In genomic region chr2:74246496-74247195, GRCh38 we compare ENCODE assay signal across 25 cellular contexts. TPM values are rescaled to one million over a fixed set of nuclear protein-coding genes. Genes with fewer than 3 reads are reported as not detected.
DNase-seq lines count a peak whose midpoint lies in the region; ATAC-seq, FAIRE-seq and TF ChIP-seq lines count a peak whose summit lies in the region.
"Had no signal": no experiment of that assay in that cellular context is flagged by ENCODE, and none has a peak within 500 bp of the region (broad histone marks: within the 10 kb centered on the region; RNA-seq: fewer than 3 reads in every experiment).

No MANE protein-coding gene starts in this region.

- no peaks in the 10 kb centered on the region for H3K9me3 ChIP-seq in BLaER1 treated with 17β-estradiol and CSF1 and Interleukin-3, amounts not matched to agents 10 nM and 100 nM (replicated peaks in 1 of 11)
- H3K9me3 ChIP-seq in K562 (replicated peaks; ENCODE audit: control insufficient read depth, insufficient read depth, low read depth, low read length) (no peaks in the 10 kb centered on the region), H1 (ENCODE audit: insufficient read depth in 2 of 2, low read depth in 1 of 2, low read length in 1 of 2) (no peaks in the 10 kb centered on the region), Karpas-422 (ENCODE audit: low read length) (no peaks in the 10 kb centered on the region)
- H3K9me3 ChIP-seq: A549, BE2C, HAP-1 had no signal

- peak overlapping the region in 2 of 11 experiments; percentile 6 to 29; a peak in 2 of 22 replicates for H3K27ac ChIP-seq in BLaER1 treated with 17β-estradiol and CSF1 and Interleukin-3, amounts not matched to agents 10 nM and 100 nM
- H3K27ac ChIP-seq in K562 (ENCODE audit: extremely low read depth, low read depth, low read length) (no peak overlapping the region), H1 (ENCODE audit: low read depth, low read length) (no peak overlapping the region), Karpas-422 (ENCODE audit: low read length) (no peak overlapping the region)
- H3K27ac ChIP-seq: A549 had no signal

- POLR2A ChIA-PET in K562 (lab: Yijun Ruan, JAX) (interaction anchor here (0.5 to 0.6 kb wide), 4 partner anchors 87 to 509 kb away, joined by 3 to 5 read pairs (median 4); partner anchors contain the start of gene TPRKB), H1 (lab: Charles Lee; ENCODE audit: partially characterized antibody) (interaction anchor here (0.9 to 2.1 kb wide), 4 partner anchors 19 to 48 kb away, joined by 4 to 8 read pairs (median 5); partner anchors contain the start of gene MTHFD2)

- H2AFZ ChIP-seq in K562 (ENCODE audit: low read depth, low read length) = no peak overlapping the region
- H2AFZ ChIP-seq in H1 (ENCODE audit: low read length) = no peak overlapping the region
- no peak overlapping the region for H2AFZ ChIP-seq in Karpas-422 (ENCODE audit: low read length)
- H2AFZ ChIP-seq: GM23338 had no signal

- H3K9me1 ChIP-seq in K562 (ENCODE audit: control insufficient read depth, insufficient read depth, low read length) = no peaks in the 10 kb centered on the region

- TF ChIP-seq RAD21 in K562 (CRISPR knock-in tag; conservative IDR thresholded peaks at IDR 0.05 in 1 of 2, IDR thresholded peaks at IDR 0.05 in 1 of 2) (no peak), H1 (IDR thresholded peaks at IDR 0.05 in 1 of 2, conservative IDR thresholded peaks at IDR 0.05 in 1 of 2; ENCODE audit: low read depth in 2 of 2, low read length in 2 of 2) (no peak)

- H3K79me2 ChIP-seq in K562 (ENCODE audit: control insufficient read depth, insufficient read depth, low read length) (no peaks in the 10 kb centered on the region), H1 (ENCODE audit: control insufficient read depth in 1 of 2, insufficient read depth in 2 of 2, low read length in 2 of 2) (no peaks in the 10 kb centered on the region), Karpas-422 (ENCODE audit: low read length) (no peaks in the 10 kb centered on the region)

- H3K4ac ChIP-seq in H1 (replicated peaks; ENCODE audit: insufficient read length, low read depth, low read length) = no peak overlapping the region

- TF ChIP-seq POLR2A in K562 (conservative IDR thresholded peaks at IDR 0.05) (no peak), H1 (IDR thresholded peaks at IDR 0.05; ENCODE audit: control extremely low read depth in 1 of 2, low read depth in 2 of 2, low read length in 2 of 2) (no peak)

- no peak for TF ChIP-seq CTCF in K562 (IDR thresholded peaks at IDR 0.05 in 2 of 3, conservative IDR thresholded peaks at IDR 0.05 in 1 of 3; ENCODE audit: insufficient read depth in 2 of 3, low read depth in 1 of 3, low read length in 3 of 3)
- no peak for TF ChIP-seq CTCF in H1 (IDR thresholded peaks at IDR 0.05; ENCODE audit: control extremely low read depth in 1 of 3, insufficient read depth in 1 of 3, low read depth in 1 of 3, low read length in 3 of 3)

- no peaks in the 10 kb centered on the region for H4K20me1 ChIP-seq in BLaER1 treated with 17β-estradiol and CSF1 and Interleukin-3, amounts not matched to agents 10 nM and 100 nM
- 0 out of 2 replicates have a peak, but pooled peaks cover 6% of the 10 kb centered on the region for H4K20me1 ChIP-seq in K562 (replicated peaks; ENCODE audit: control insufficient read depth, insufficient read depth, low read length)
- no peaks in the 10 kb centered on the region for H4K20me1 ChIP-seq in H1 (replicated peaks in 1 of 2; ENCODE audit: control insufficient read depth in 1 of 2, insufficient read depth in 2 of 2, low read length in 2 of 2)
- H4K20me1 ChIP-seq in Karpas-422 (ENCODE audit: insufficient read depth, low read depth, low read length) = no peaks in the 10 kb centered on the region

- FAIRE-seq in K562 (lab: Jason Lieb, UNC) (no peak), H1 (lab: Jason Lieb, UNC) (no peak)
- FAIRE-seq: A549, GM12891, GM18507, H54 had no signal

- H3K23ac ChIP-seq in H1 (ENCODE audit: insufficient read length) = no peak overlapping the region

- TF ChIP-seq EP300 in K562 (IDR thresholded peaks at IDR 0.05; ENCODE audit: low read length) (no peak), H1 (IDR thresholded peaks at IDR 0.05; ENCODE audit: borderline replicate concordance in 1 of 2, low read depth in 2 of 2, low read length in 2 of 2) (no peak)

- DNase-seq in K562 (ENCODE audit: extremely low read depth in 1 of 4, low spot score in 3 of 4) (no peak), H1 (ENCODE audit: low read depth in 1 of 2, low spot score in 2 of 2) (no peak), posterior vena cava (ENCODE audit: low spot score) (peak; percentile 70), Karpas-422 (no peak), RKO (ENCODE audit: low spot score) (no peak), head of caudate nucleus (no peak)
- DNase-seq: 8988T; ACHN; AML-193; BE2C; C1 segment of cervical spinal cord; Calu3; CD4-positive, alpha-beta memory T cell; COR-L47; DMS53; DMS79 treated with DMSO at 0.1 percent for 48 hours; GF-D8; HFFc6 had no signal

- H3K23me2 ChIP-seq in H1 (ENCODE audit: low read depth, low read length) = no peaks in the 10 kb centered on the region; the same call in 1 of the 2 replicates

- no peak overlapping the region for H3K14ac ChIP-seq in H1 (ENCODE audit: insufficient read length)

- H4K91ac ChIP-seq in H1 (replicated peaks; ENCODE audit: insufficient read length, low read length) = no peak overlapping the region

- H2BK120ac ChIP-seq in H1 (replicated peaks; ENCODE audit: low read depth, low read length) = no peak overlapping the region

- H2BK20ac ChIP-seq in H1 (ENCODE audit: low read length) = no peak overlapping the region

- CTCF ChIA-PET in K562 (lab: Yijun Ruan, JAX; ENCODE audit: low intra/inter-chr PET ratio) = no interaction called here
- CTCF ChIA-PET in H1 (lab: Charles Lee; ENCODE audit: partially characterized antibody) = interaction anchor here (0.8 to 2.6 kb wide), 6 partner anchors 15 to 154 kb away, joined by 3 to 7 read pairs (median 4); no protein-coding TSS in a partner anchor

- no peak overlapping the region for H3K9ac ChIP-seq in BLaER1 treated with 17β-estradiol and CSF1 and Interleukin-3, amounts not matched to agents 10 nM and 100 nM
- H3K9ac ChIP-seq in K562 (ENCODE audit: insufficient read depth in 1 of 2, low read depth in 2 of 2, low read length in 2 of 2) (no peak overlapping the region), H1 (replicated peaks in 1 of 4; ENCODE audit: extremely low read depth in 1 of 4, low read depth in 3 of 4, low read length in 3 of 4) (no peak overlapping the region), Karpas-422 (ENCODE audit: low read length) (no peak overlapping the region)

- H3K18ac ChIP-seq in H1 (ENCODE audit: extremely low read depth, low read length) = no peak overlapping the region

- no peak overlapping the region for H2AK5ac ChIP-seq in H1 (ENCODE audit: low read depth, low read length)

- ATAC-seq in K562 = peak; percentile 31; the same call in 1 of the 3 replicates
- ATAC-seq: A549, GM23338 had no signal

- intact Hi-C loops in K562 (cut with micrococcal nuclease) = no loop called here
- intact Hi-C loops in posterior vena cava (cut with DNase I) = loop anchor here in 1 of 2 donors (10.0 kb wide), 1 partner anchor 88 kb away; no protein-coding TSS in a partner anchor
- intact Hi-C loops in head of caudate nucleus (cut with DNase I) = no loop called here

- peak overlapping the region; percentile 42; the same call in 1 of the 2 replicates for H4K8ac ChIP-seq in H1 (ENCODE audit: extremely low read depth, insufficient read depth, low read length)

- no peaks in the 10 kb centered on the region for H3K79me1 ChIP-seq in H1 (ENCODE audit: low read depth, low read length)

- no peak overlapping the region for H3K56ac ChIP-seq in H1 (replicated peaks; ENCODE audit: insufficient read length, low read depth, low read length)

- 15% methylated on average over 14 of the region's 14 CpGs for WGBS in K562 (ENCODE audit: insufficient coverage, low coverage, missing lambda C conversion rate)
- 92% methylated on average over 14 of the region's 14 CpGs; no CpG with 5 or more reads in 1 of the 2 experiments for WGBS in H1 (ENCODE audit: extremely low coverage in 1 of 2, insufficient coverage in 1 of 2, insufficient read length in 1 of 2, insufficient replicate concordance in 2 of 2, low coverage in 1 of 2, low lambda C conversion rate in 2 of 2, missing lambda C conversion rate in 1 of 2), 2 experiments

- no peak overlapping the region for H2BK5ac ChIP-seq in H1 (ENCODE audit: low read depth, low read length)

- H2BK12ac ChIP-seq in H1 (ENCODE audit: low read depth, low read length) = no peak overlapping the region

- BruUV-seq in K562 (replicated peaks; lab: Mats Ljungman, UMichigan) = no TSS peak

- H2BK15ac ChIP-seq in H1 (ENCODE audit: low read length) = no peak overlapping the region

- no peak overlapping the region for H3K4me3 ChIP-seq in BLaER1 treated with 17β-estradiol and CSF1 and Interleukin-3, amounts not matched to agents 10 nM and 100 nM
- H3K4me3 ChIP-seq in K562 = no peak overlapping the region
- no peak overlapping the region for H3K4me3 ChIP-seq in H1 (ENCODE audit: extremely low read depth in 1 of 4, insufficient read depth in 2 of 4, low read depth in 3 of 4, low read length in 4 of 4)
- H3K4me3 ChIP-seq in Karpas-422 (ENCODE audit: low read length) = no peak overlapping the region
- H3K4me3 ChIP-seq: A549, GM23338, HAP-1 had no signal

- H3K4me1 ChIP-seq in BLaER1 treated with 17β-estradiol and CSF1 and Interleukin-3, amounts not matched to agents 10 nM and 100 nM = peaks cover 10 to 17% (median 15%) of the 10 kb centered on the region in 10 experiments
- peaks cover 4 to 6% of the 10 kb centered on the region in 2 experiments; a peak in 2 of 5 replicates for H3K4me1 ChIP-seq in K562 (replicated peaks in 1 of 2; ENCODE audit: control insufficient read depth in 2 of 2, insufficient read depth in 2 of 2, low read length in 2 of 2)
- no peaks in the 10 kb centered on the region for H3K4me1 ChIP-seq in H1 (replicated peaks in 1 of 4; ENCODE audit: control insufficient read depth in 3 of 4, insufficient read depth in 4 of 4, low read length in 3 of 4)
- peaks cover 7% of the 10 kb centered on the region for H3K4me1 ChIP-seq in Karpas-422 (ENCODE audit: low read length)
- H3K4me1 ChIP-seq: A549, BE2C, HAP-1 had no signal

- in situ Hi-C loops in K562 (cut with MboI) = no loop called here

- H3K9me2 ChIP-seq in Karpas-422 (replicated peaks; ENCODE audit: insufficient read depth, low read length) = no peaks in the 10 kb centered on the region

- no peaks in the 10 kb centered on the region for H3K27me3 ChIP-seq in BLaER1 treated with 17β-estradiol and CSF1 and Interleukin-3, amounts not matched to agents 10 nM and 100 nM
- H3K27me3 ChIP-seq in K562 (ENCODE audit: control insufficient read depth in 2 of 2, insufficient read depth in 2 of 2, low read length in 2 of 2) (peaks cover 0 to 16% of the 10 kb centered on the region in 2 experiments; a peak in 2 of 5 replicates), H1 (replicated peaks in 1 of 4; ENCODE audit: control insufficient read depth in 3 of 4, extremely low read depth in 1 of 4, insufficient read depth in 3 of 4, low read length in 3 of 4) (no peaks in the 10 kb centered on the region; a peak in 2 of 7 replicates), Karpas-422 (ENCODE audit: low read length) (no peaks in the 10 kb centered on the region)
- H3K27me3 ChIP-seq: BE2C had no signal

- peak overlapping the region in 10 of 11 experiments; percentile 22 to 69 (median 38); a peak in 18 of 22 replicates for H3K4me2 ChIP-seq in BLaER1 treated with 17β-estradiol and CSF1 and Interleukin-3, amounts not matched to agents 10 nM and 100 nM
- H3K4me2 ChIP-seq in K562 (ENCODE audit: insufficient read depth, low read length) = no peak overlapping the region
- no peak overlapping the region for H3K4me2 ChIP-seq in H1 (ENCODE audit: insufficient read depth in 1 of 2, low read depth in 2 of 2, low read length in 2 of 2)
- no peak overlapping the region for H3K4me2 ChIP-seq in Karpas-422 (ENCODE audit: low read depth, low read length, poor library complexity, severe bottlenecking)
- H3K4me2 ChIP-seq: A549, GM23338 had no signal

- H4K5ac ChIP-seq in H1 (ENCODE audit: insufficient read length, low read depth, low read length) = no peak overlapping the region

- H3K36me3 ChIP-seq in BLaER1 treated with 17β-estradiol and CSF1 and Interleukin-3, amounts not matched to agents 10 nM and 100 nM = no peaks in the 10 kb centered on the region
- H3K36me3 ChIP-seq in K562 (ENCODE audit: control insufficient read depth, insufficient read depth, low read length) (no peaks in the 10 kb centered on the region), H1 (ENCODE audit: control insufficient read depth in 2 of 4, insufficient read depth in 4 of 4, low read length in 3 of 4) (no peaks in the 10 kb centered on the region), Karpas-422 (ENCODE audit: insufficient read depth, low read length) (no peaks in the 10 kb centered on the region)
- H3K36me3 ChIP-seq: BE2C, HAP-1 had no signal

RNA-seq across cellular contexts. Expression of gene MTHFD2, which starts 48.2 kb away (rescaled TPM):
- total RNA-seq in K562 (2011; cell fraction: chromatin; rRNA removed; ENCODE audit: low replicate concordance) = 103 and 165 TPM in 2 replicates
- total RNA-seq in K562 (2011; cell fraction: nucleolus; rRNA removed) = 57.2 and 63.5 TPM in 2 replicates
- total RNA-seq in K562 (2011; cell fraction: nucleoplasm; rRNA removed) = 91.3 and 130 TPM in 2 replicates
- total RNA-seq in K562 (2014; rRNA removed) (145 and 160 TPM in 2 replicates), K562 (2014; rRNA removed; fragmentation: Illumina TruSeq; extraction: Trizol) (234 and 297 TPM in 2 replicates), K562 (2015; rRNA removed; fragmentation: Illumina TruSeq; extraction: Trizol) (110 and 113 TPM in 2 replicates), K562 (2021) (238 and 255 TPM in 2 replicates), posterior vena cava (100 to 1,000 TPM in 1 of 2 donors, 10 to 100 TPM in 1; 83.7 to 101 TPM)
- polyA plus RNA-seq in K562 (2011; rRNA removed) (219 and 308 TPM in 2 replicates), K562 (2014; fragmentation: Illumina TruSeq; extraction: Trizol) (175 and 209 TPM in 2 replicates), K562 (2014; fragmentation: Nextera tagmentation; extraction: Ambion mirVana) (100 to 1,000 TPM; 476 to 520 TPM), K562 (2014; rRNA removed) (218 and 221 TPM in 2 replicates), H1 (2011; rRNA removed) (99.2 and 99.5 TPM in 2 replicates)
- polyA plus RNA-seq in K562 (2011; cell fraction: cytosol; rRNA removed) = 104 and 118 TPM in 2 replicates
- 61.1 and 65.9 TPM in 2 replicates for polyA plus RNA-seq in K562 (2011; cell fraction: nucleus; rRNA removed)
- 129 and 393 TPM in 2 replicates for polyA plus RNA-seq in K562 (2012)
- polyA minus RNA-seq in K562 (2011; rRNA and poly(A)+ RNA removed) = 245 and 259 TPM in 2 replicates
- polyA minus RNA-seq in K562 (2011; cell fraction: cytosol; rRNA and poly(A)+ RNA removed) = 78.1 and 90.0 TPM in 2 replicates
- 27.5 and 32.1 TPM in 2 replicates for polyA minus RNA-seq in K562 (2011; cell fraction: nucleus; rRNA and poly(A)+ RNA removed)
- 260 and 291 TPM in 2 replicates for total RNA-seq in H1 (2021; fragmentation: NEBNext Ultra II Directional; extraction: Animal tissue kit (Norgen Biotek cat#: 25700))
- 162 TPM for polyA plus RNA-seq in H1 (2011; cell fraction: cytosol; rRNA removed)
- polyA plus RNA-seq in H1 (2011; cell fraction: nucleus; rRNA removed) = 126 TPM
- polyA plus RNA-seq in H1 (2012, experiment 1 of 2) = 182 to 218 TPM (median 193 TPM) in 4 replicates
- 36.2 TPM for polyA plus RNA-seq in H1 (2012, experiment 2 of 2)
- polyA plus RNA-seq in H1 (2013, experiment 1 of 2) = 111 TPM
- polyA plus RNA-seq in H1 (2013, experiment 2 of 2) = 121 TPM
- polyA minus RNA-seq in H1 (2011; rRNA and poly(A)+ RNA removed) = 252 and 265 TPM in 2 replicates
- 207 TPM for polyA minus RNA-seq in H1 (2011; cell fraction: cytosol; rRNA and poly(A)+ RNA removed)
- polyA minus RNA-seq in H1 (2011; cell fraction: nucleus; rRNA and poly(A)+ RNA removed) = 106 TPM
- 710 and 714 TPM in 2 replicates for total RNA-seq in Karpas-422 (2014; rRNA removed; shearing (Covaris generic); ENCODE audit: low replicate concordance)

Comparison
In these comparisons a context has a peak if more than half of its experiments do, and no peak if none do; other contexts are left out.
1. H3K4me2 ChIP-seq: peak in BLaER1 treated with 17β-estradiol and CSF1 and Interleukin-3, amounts not matched to agents 10 nM and 100 nM (10 of 11); none in K562 (single experiment), H1 (0 of 2) and Karpas-422 (single experiment).